In the genomic region with DNA sequence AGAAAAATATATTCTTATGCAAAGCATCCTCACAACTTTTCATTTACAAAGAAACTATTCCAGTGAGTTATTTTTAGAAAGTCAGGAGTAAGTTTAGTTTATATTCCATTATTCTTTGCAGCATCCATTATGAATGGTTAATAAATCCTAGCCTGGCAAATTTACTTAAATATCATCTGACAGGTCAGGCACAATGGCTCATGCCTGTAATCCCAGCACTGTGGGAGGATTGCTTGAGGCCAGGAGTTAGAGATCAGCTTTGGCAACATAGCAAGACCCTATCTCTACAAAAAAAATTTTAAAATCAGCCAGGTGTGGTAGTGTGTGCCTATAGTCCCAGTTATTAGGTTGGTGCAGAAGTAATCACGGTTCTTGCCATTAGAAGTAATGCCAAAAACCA, we compare ENCODE assay signal across 23 cellular contexts. TPM values are rescaled to one million over a fixed set of nuclear protein-coding genes. Genes with fewer than 3 reads are reported as not detected.
"Had no signal": no experiment of that assay in that cellular context is flagged by ENCODE, and none has a peak within 500 bp of the region (broad histone marks: within the 10 kb centered on the region; RNA-seq: fewer than 3 reads in every experiment).

No MANE protein-coding gene starts in this region.

- H3K4me3 Mint-ChIP-seq: activated CD8-positive, alpha-beta T cell treated with anti-CD3 and anti-CD28 coated beads for 36 hours; T-helper 1 cell treated with Interleukin-12 subunit alpha and Interleukin-12 subunit beta and Interleukin-4 antibody, amounts not matched to agents 30 μg/mL and 1 μg/mL, for 36 hours had no signal

- H3K27me3 ChIP-seq: Peyer's patch, SJCRH30 had no signal

- DNase-seq: activated CD4-positive, alpha-beta T cell treated with anti-CD3 and anti-CD28 coated beads for 4 hours; activated CD8-positive, alpha-beta memory T cell treated with anti-CD3 and anti-CD28 coated beads, Interleukin-2, amount 50 U/mL, for 4 hours; activated CD8-positive, alpha-beta T cell treated with anti-CD3 and anti-CD28 coated beads for 36 hours; activated T-cell treated with anti-CD3 and anti-CD28 coated beads, Interleukin-2, amount 50 U/mL, for 1 hour; anterior cingulate cortex; caudate nucleus; NCI-H1048; NCI-H146; NCI-H187 treated with DMSO at 0.1 percent for 48 hours; NCI-H2081 treated with DMSO at 0.1 percent for 48 hours; NCI-H446; NCI-H524; Peyer's patch; Right ventricle myocardium superior; SJCRH30 had no signal

- H3K9me3 Mint-ChIP-seq: activated CD8-positive, alpha-beta T cell treated with anti-CD3 and anti-CD28 coated beads for 36 hours; activated naive CD4-positive, alpha-beta T cell treated with anti-CD3 and anti-CD28 coated beads, Interleukin-2, amount 50 U/mL, for 72 hours; activated T-helper 2 cell treated with anti-CD3 and anti-CD28 coated beads, Interferon-gamma antibody, Interleukin-2, Interleukin-4, amounts not matched to agents 10 μg/mL and 5 μg/mL and 100 μg/mL, durations not matched to agents 14 hours and 24 hours and 36 hours; T-helper 1 cell treated with Interleukin-12 subunit alpha and Interleukin-12 subunit beta and Interleukin-4 antibody, amounts not matched to agents 30 μg/mL and 1 μg/mL, for 36 hours had no signal

- H3K27ac Mint-ChIP-seq: activated CD8-positive, alpha-beta T cell treated with anti-CD3 and anti-CD28 coated beads for 36 hours; activated naive CD4-positive, alpha-beta T cell treated with anti-CD3 and anti-CD28 coated beads, Interleukin-2, amount 50 U/mL, for 72 hours; activated T-helper 2 cell treated with anti-CD3 and anti-CD28 coated beads, Interferon-gamma antibody, Interleukin-2, Interleukin-4, amounts not matched to agents 10 μg/mL and 5 μg/mL and 100 μg/mL, durations not matched to agents 14 hours and 24 hours and 36 hours; T-helper 1 cell treated with Interleukin-12 subunit alpha and Interleukin-12 subunit beta and Interleukin-4 antibody, amounts not matched to agents 30 μg/mL and 1 μg/mL, for 36 hours had no signal

- H3K36me3 ChIP-seq: SJCRH30 had no signal

- ATAC-seq: activated CD4-positive, CD25-positive, alpha-beta regulatory T cell treated with anti-CD3 and anti-CD28 coated beads, Interleukin-2, amount 50 U/mL, for 24 hours; activated CD8-positive, alpha-beta T cell treated with anti-CD3 and anti-CD28 coated beads for 36 hours; activated naive CD4-positive, alpha-beta T cell treated with anti-CD3 and anti-CD28 coated beads, Interleukin-2, amount 50 U/mL, for 72 hours; K562 had no signal

- H3K36me3 Mint-ChIP-seq: activated naive CD4-positive, alpha-beta T cell treated with anti-CD3 and anti-CD28 coated beads, Interleukin-2, amount 50 U/mL, for 72 hours had no signal

- H3K9me3 ChIP-seq: Peyer's patch, SJCRH30 had no signal

- H3K27ac ChIP-seq: Peyer's patch, RWPE1, SJCRH30 had no signal

- H3K27me3 Mint-ChIP-seq: activated CD8-positive, alpha-beta T cell treated with anti-CD3 and anti-CD28 coated beads for 36 hours had no signal

- H3K4me3 ChIP-seq: K562, Peyer's patch, SJCRH30 had no signal

RNA-seq across cellular contexts. Expression of a gene that starts 12.9 kb away (rescaled TPM):
- total RNA-seq: LHCN-M2, M059J had no signal
